In the genomic region with DNA sequence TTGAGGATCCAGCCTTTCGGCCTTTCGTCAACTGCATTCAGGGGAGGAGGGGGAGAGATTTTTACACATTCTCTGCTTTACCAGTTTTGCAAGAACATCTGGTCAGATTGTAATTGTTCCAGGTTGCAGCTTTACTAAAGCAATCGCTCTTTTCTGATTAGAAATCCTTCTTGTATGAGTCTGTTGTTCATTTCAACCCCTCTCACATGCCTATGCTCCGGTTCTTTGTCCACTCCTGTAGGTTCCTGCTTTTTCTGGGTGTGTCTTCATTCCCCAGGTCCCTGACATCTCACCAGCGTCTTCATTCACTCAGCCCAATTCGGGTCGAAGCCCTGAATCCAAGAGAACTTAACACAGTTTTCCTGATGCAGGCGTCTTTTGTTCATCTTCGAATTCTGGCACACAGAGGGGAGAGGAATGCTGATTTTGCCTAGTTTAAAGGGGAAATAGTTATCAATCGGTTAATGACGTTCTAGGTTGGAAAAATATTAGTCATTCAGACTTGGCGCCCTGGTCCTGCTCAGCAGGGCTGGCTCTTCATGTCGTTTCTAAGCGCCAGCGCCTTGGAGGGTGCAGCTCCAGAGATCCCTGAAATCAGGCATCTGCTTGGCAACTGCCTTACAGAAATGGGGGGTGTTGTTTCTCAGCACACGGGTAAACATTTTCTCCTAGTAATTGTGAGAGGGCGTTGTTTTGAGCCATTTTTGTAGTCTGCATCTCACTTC, we compare ENCODE assay signal across 8 cellular contexts. TPM values are rescaled to one million over a fixed set of nuclear protein-coding genes. Genes with fewer than 3 reads are reported as not detected.
DNase-seq lines count a peak whose midpoint lies in the region; ATAC-seq and TF ChIP-seq lines count a peak whose summit lies in the region.

No MANE protein-coding gene starts in this region.

- TF ChIP-seq CTCF in RWPE1 (conservative IDR thresholded peaks at IDR 0.05; ENCODE audit: low read depth), result no peak

- CTCF ChIA-PET in CD8-positive, alpha-beta memory T cell (lab: Charles Lee), result interaction anchor here (0.6 to 3.2 kb wide), 8 partner anchors 10 to 335 kb away, joined by 3 to 17 read pairs (median 6); no protein-coding TSS in a partner anchor
- CTCF ChIA-PET in RWPE1 (lab: Yijun Ruan, JAX), result interaction anchor here (0.6 kb wide), 1 partner anchor 560 kb away, joined by 3 read pairs; no protein-coding TSS in a partner anchor
- CTCF ChIA-PET in HEK293T (lab: Yijun Ruan, JAX), result no interaction called here

- POLR2A ChIA-PET in CD8-positive, alpha-beta memory T cell (lab: Charles Lee), result no interaction called here
- POLR2A ChIA-PET in RWPE1 (lab: Yijun Ruan, JAX; ENCODE audit: low non-redundant PET) (no interaction called here), HEK293T (lab: Yijun Ruan, JAX) (no interaction called here)

- peak overlapping the region in 6 of 8 donors; percentile 44 to 88 (median 77) for H3K27ac Mint-ChIP-seq in CD8-positive, alpha-beta memory T cell

- peaks cover 0 to 2% of the 10 kb centered on the region in 2 donors for H3K27me3 Mint-ChIP-seq in CD8-positive, alpha-beta memory T cell

- ATAC-seq in GM18498 (IDR thresholded peaks at IDR 0.05; ENCODE audit: unreplicated experiment), result no peak

- peaks cover 5% of the 10 kb centered on the region for H3K79me2 ChIP-seq in trophoblast cell (ENCODE audit: control insufficient read depth, insufficient read depth, low read length, poor library complexity)

- no CpG with 5 or more reads among the region's 17 CpGs for WGBS in trophoblast cell (ENCODE audit: extremely low coverage, insufficient coverage, insufficient read length)

- DNase-seq in CD8-positive, alpha-beta memory T cell, result peak in 1 of 5 donors; percentile 3
- DNase-seq in RWPE1 (ENCODE audit: low spot score) (no peak), fibroblast of gingiva (ENCODE audit: low read depth) (peak; percentile 90), trophoblast cell (peak in 1 of 2 donors; percentile 35), HEK293T (ENCODE audit: extremely low spot score) (no peak), putamen (ENCODE audit: low spot score) (no peak), dedifferentiated amniotic fluid mesenchymal stem cell (ENCODE audit: extremely low spot score) (no peak)

- no peak overlapping the region for H2AK5ac ChIP-seq in trophoblast cell (ENCODE audit: low read length)

- peaks cover 17 to 30% (median 20%) of the 10 kb centered on the region in 3 donors for H3K4me1 Mint-ChIP-seq in CD8-positive, alpha-beta memory T cell

- H3K36me3 Mint-ChIP-seq in CD8-positive, alpha-beta memory T cell, result peaks cover 0 to 1% (median 0%) of the 10 kb centered on the region in 3 donors

- no peaks in the 10 kb centered on the region for H3K9me3 ChIP-seq in CD8-positive, alpha-beta memory T cell (ENCODE audit: low read length)
- H3K9me3 ChIP-seq in trophoblast cell (ENCODE audit: insufficient read depth, low read depth, low read length), result no peaks in the 10 kb centered on the region

- no peak overlapping the region for H4K91ac ChIP-seq in trophoblast cell (ENCODE audit: low read depth, low read length)

- peak overlapping the region; percentile 71 for H3K27ac ChIP-seq in CD8-positive, alpha-beta memory T cell (ENCODE audit: low read depth, low read length)
- H3K27ac ChIP-seq in RWPE1 (peak overlapping the region; percentile 72), trophoblast cell (ENCODE audit: low read depth, low read length) (no peak overlapping the region)

- H2AFZ ChIP-seq in trophoblast cell (ENCODE audit: insufficient read depth, low read length, poor library complexity), result peak overlapping the region; percentile 87

- no peak overlapping the region for H2BK5ac ChIP-seq in trophoblast cell (ENCODE audit: low read depth, low read length, poor library complexity)

- no peak overlapping the region for H4K12ac ChIP-seq in trophoblast cell (ENCODE audit: low read depth, low read length)

- H3K9ac ChIP-seq in trophoblast cell (ENCODE audit: low read length), result no peak overlapping the region

- H3K36me3 ChIP-seq in CD8-positive, alpha-beta memory T cell (ENCODE audit: insufficient read depth, low read length), result no peaks in the 10 kb centered on the region
- H3K36me3 ChIP-seq in trophoblast cell (ENCODE audit: control insufficient read depth in 1 of 2, insufficient read depth in 2 of 2, low read length in 2 of 2), result no peaks in the 10 kb centered on the region

- H3K4me3 ChIP-seq in CD8-positive, alpha-beta memory T cell (ENCODE audit: low read length), result peak overlapping the region; percentile 57
- H3K4me3 ChIP-seq in trophoblast cell (ENCODE audit: low read depth, low read length), result no peak overlapping the region

- H3K18ac ChIP-seq in trophoblast cell (ENCODE audit: low read length), result no peak overlapping the region

- no peak overlapping the region for H4K8ac ChIP-seq in trophoblast cell (ENCODE audit: low read depth, low read length)

- no peaks in the 10 kb centered on the region for H3K9me3 Mint-ChIP-seq in CD8-positive, alpha-beta memory T cell

- H3K4ac ChIP-seq in trophoblast cell (ENCODE audit: low read depth, low read length), result no peak overlapping the region

- peaks cover 9% of the 10 kb centered on the region for H3K79me1 ChIP-seq in trophoblast cell (ENCODE audit: low read length)

- peak overlapping the region; percentile 79 to 90 (median 85) for H3K4me3 Mint-ChIP-seq in CD8-positive, alpha-beta memory T cell

- H2BK120ac ChIP-seq in trophoblast cell (ENCODE audit: insufficient read depth, low read length, poor library complexity), result no peak overlapping the region

- no peaks in the 10 kb centered on the region for H3K27me3 ChIP-seq in CD8-positive, alpha-beta memory T cell (ENCODE audit: insufficient read depth, low read length, poor library complexity, severe bottlenecking)
- no peaks in the 10 kb centered on the region for H3K27me3 ChIP-seq in trophoblast cell (ENCODE audit: insufficient read depth, low read length)

- no peak overlapping the region for H3K23ac ChIP-seq in trophoblast cell (ENCODE audit: low read length)

- H3K14ac ChIP-seq in trophoblast cell (ENCODE audit: low read length), result no peak overlapping the region

- H3K4me1 ChIP-seq in CD8-positive, alpha-beta memory T cell (ENCODE audit: insufficient read depth, low read length), result peaks cover 12% of the 10 kb centered on the region
- H3K4me1 ChIP-seq in trophoblast cell (ENCODE audit: control insufficient read depth in 1 of 2, insufficient read depth in 2 of 2, low read length in 2 of 2), result peaks cover 4 to 9% of the 10 kb centered on the region in 2 experiments

- H3K4me2 ChIP-seq in trophoblast cell (ENCODE audit: low read length), result peak overlapping the region; percentile 91

- no peak overlapping the region for H2BK12ac ChIP-seq in trophoblast cell (ENCODE audit: low read length)

TF ChIP-seq in HEK293T, 16 proteins besides CTCF, POLR2A, EP300 and RAD21:
- TF ChIP-seq SUZ12 (IDR thresholded peaks at IDR 0.05) (no peak), ELF4 (IDR thresholded peaks at IDR 0.05) (no peak), CTBP1 (IDR thresholded peaks at IDR 0.05; ENCODE audit: borderline replicate concordance) (no peak), BHLHE40 (IDR thresholded peaks at IDR 0.05; ENCODE audit: borderline replicate concordance) (no peak), L3MBTL2 (conservative IDR thresholded peaks at IDR 0.05) (no peak), NFRKB (IDR thresholded peaks at IDR 0.05) (no peak), HDGF (IDR thresholded peaks at IDR 0.05; ENCODE audit: borderline replicate concordance) (no peak), TARDBP (IDR thresholded peaks at IDR 0.05) (no peak), ARNT (IDR thresholded peaks at IDR 0.05) (no peak), LEF1 (IDR thresholded peaks at IDR 0.05; ENCODE audit: borderline replicate concordance) (no peak), FOXK2 (IDR thresholded peaks at IDR 0.05) (no peak)
- TF ChIP-seq, protein P1, sequence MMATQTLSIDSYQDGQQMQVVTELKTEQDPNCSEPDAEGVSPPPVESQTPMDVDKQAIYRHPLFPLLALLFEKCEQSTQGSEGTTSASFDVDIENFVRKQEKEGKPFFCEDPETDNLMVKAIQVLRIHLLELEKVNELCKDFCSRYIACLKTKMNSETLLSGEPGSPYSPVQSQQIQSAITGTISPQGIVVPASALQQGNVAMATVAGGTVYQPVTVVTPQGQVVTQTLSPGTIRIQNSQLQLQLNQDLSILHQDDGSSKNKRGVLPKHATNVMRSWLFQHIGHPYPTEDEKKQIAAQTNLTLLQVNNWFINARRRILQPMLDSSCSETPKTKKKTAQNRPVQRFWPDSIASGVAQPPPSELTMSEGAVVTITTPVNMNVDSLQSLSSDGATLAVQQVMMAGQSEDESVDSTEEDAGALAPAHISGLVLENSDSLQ (IDR thresholded peaks at IDR 0.05), result no peak

RNA-seq across cellular contexts. Expression of a gene that starts 1.1 kb away (rescaled TPM):
- 1 to 10 TPM; 1.5 to 1.6 TPM for total RNA-seq in CD8-positive, alpha-beta memory T cell
- polyA plus RNA-seq in CD8-positive, alpha-beta memory T cell, result 1.3 TPM
- polyA plus RNA-seq in trophoblast cell (2013), result 3.8 and 3.9 TPM in 2 replicates
